Comparison of ENCODE assay signal across 20 cellular contexts in the genomic region with DNA sequence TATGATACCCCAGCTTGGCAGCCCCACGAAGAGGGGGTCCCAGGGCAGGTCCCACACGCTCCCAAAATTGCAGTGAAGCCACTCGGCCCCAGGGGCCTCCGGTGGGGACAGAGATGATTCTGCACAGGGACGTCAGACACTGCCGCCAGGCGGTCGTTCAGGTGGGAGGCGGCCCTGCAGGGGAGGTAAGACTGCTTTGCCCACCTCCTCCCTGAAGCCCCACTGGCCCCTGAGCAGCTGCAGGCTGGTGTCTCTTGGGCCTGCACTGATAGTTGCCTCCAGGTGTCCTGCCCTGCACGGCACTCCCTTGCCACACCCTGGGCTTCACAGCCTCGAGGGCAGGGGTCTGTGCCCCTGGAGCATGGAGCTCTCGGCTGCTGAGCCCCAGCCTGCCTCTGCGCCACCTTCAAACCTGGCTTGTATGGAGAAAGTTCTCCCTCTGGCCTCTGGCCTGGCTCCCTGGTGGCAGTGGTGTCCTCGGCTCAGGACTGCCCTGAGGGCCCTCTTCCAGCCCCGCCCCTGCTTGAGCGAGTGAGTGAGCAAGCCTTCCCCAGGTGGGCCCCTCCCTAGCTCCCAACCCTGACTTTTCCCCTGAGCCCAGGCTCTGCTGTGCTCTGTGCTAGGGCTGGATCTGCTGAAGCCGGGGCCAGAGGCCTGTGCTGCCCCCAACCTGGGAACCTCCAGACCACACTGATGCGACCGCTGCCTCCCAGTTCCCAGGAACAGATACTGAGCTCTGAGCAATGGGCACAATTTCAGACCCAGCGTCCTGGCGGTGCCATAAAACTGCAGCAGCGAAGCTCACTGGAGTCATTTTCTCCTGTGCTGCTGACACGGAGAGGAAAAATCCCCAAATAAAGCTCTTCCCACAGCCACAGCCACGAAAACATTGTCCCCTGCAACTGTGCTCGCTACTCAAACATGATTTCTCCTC. TPM values are rescaled to one million over a fixed set of nuclear protein-coding genes. Genes with fewer than 3 reads are reported as not detected.
DNase-seq lines count a peak whose midpoint lies in the region; ATAC-seq, FAIRE-seq and TF ChIP-seq lines count a peak whose summit lies in the region.
"Had no signal": no experiment of that assay in that cellular context is flagged by ENCODE, and none has a peak within 500 bp of the region (broad histone marks: within the 10 kb centered on the region; RNA-seq: fewer than 3 reads in every experiment).

No MANE protein-coding gene starts in this region.

- no peak overlapping the region for H3K14ac ChIP-seq in IMR-90 (replicated peaks; ENCODE audit: low read depth, low read length)

- H3K9me2 ChIP-seq in hepatocyte (replicated peaks; ENCODE audit: insufficient read depth): no peaks in the 10 kb centered on the region

- H3K4me3 ChIP-seq in HepG2 (replicated peaks in 1 of 3; ENCODE audit: insufficient read depth in 1 of 3, low read depth in 2 of 3, low read length in 3 of 3) (peak overlapping the region in 2 of 3 experiments; percentile 30 to 42; a peak in 3 of 6 replicates), right lobe of liver (no peak overlapping the region), IMR-90 (ENCODE audit: insufficient read depth, low read depth, low read length) (no peak overlapping the region), hepatocyte (no peak overlapping the region)
- H3K4me3 ChIP-seq: BLaER1, GM23248, K562 had no signal

- peaks cover 2 to 4% of the 10 kb centered on the region in 2 donors for H3K27me3 Mint-ChIP-seq in T-cell

- no peaks in the 10 kb centered on the region for H4K20me1 ChIP-seq in HepG2 (ENCODE audit: insufficient read depth, low read length)
- H4K20me1 ChIP-seq in IMR-90 (ENCODE audit: insufficient read depth, low read length): no peaks in the 10 kb centered on the region
- H4K20me1 ChIP-seq in hepatocyte (ENCODE audit: insufficient read depth, poor library complexity, severe bottlenecking): no peaks in the 10 kb centered on the region
- H4K20me1 ChIP-seq: BLaER1 had no signal

- no peak overlapping the region for H4K8ac ChIP-seq in IMR-90 (ENCODE audit: low read depth in 2 of 2, low read length in 2 of 2)

- no peak; a peak in 1 of 4 replicates for TF ChIP-seq POLR2A in HepG2 (IDR thresholded peaks at IDR 0.05; ENCODE audit: insufficient read depth in 1 of 2, low read depth in 2 of 2, low read length in 2 of 2)
- TF ChIP-seq POLR2A in right lobe of liver (IDR thresholded peaks at IDR 0.05): no peak
- TF ChIP-seq POLR2A in IMR-90 (IDR thresholded peaks at IDR 0.05; ENCODE audit: low read depth, low read length): no peak

- in situ Hi-C loops in HepG2 (cut with HindIII; ENCODE audit: extremely low pct_ligation_motif_present, low pct_unique_long_range_greater_than_20kb) (loop anchor here (5.0 kb wide), 1 partner anchor 55 kb away; no protein-coding TSS in a partner anchor), IMR-90 (cut with MboI; ENCODE audit: low sequenced_read_pairs) (no loop called here)

- H3K4me2 ChIP-seq in HepG2 (ENCODE audit: low read depth, low read length) (peak overlapping the region; percentile 57), IMR-90 (ENCODE audit: low read depth, low read length) (no peak overlapping the region), hepatocyte (no peak overlapping the region)
- H3K4me2 ChIP-seq: BLaER1 had no signal

- peak overlapping the region; percentile 24 for H2AK9ac ChIP-seq in IMR-90 (replicated peaks; ENCODE audit: low read depth, low read length, poor library complexity)

- H3K27ac Mint-ChIP-seq in T-cell: no peak overlapping the region
- H3K27ac Mint-ChIP-seq: HFFc6 had no signal

- no peak overlapping the region for H2BK20ac ChIP-seq in IMR-90 (ENCODE audit: low read depth, low read length)

- H3K79me2 ChIP-seq in HepG2 (ENCODE audit: insufficient read depth, low read length) (no peaks in the 10 kb centered on the region), hepatocyte (no peaks in the 10 kb centered on the region)

- POLR2A ChIA-PET in HepG2 (lab: Yijun Ruan, JAX): interaction anchor here (0.5 to 8.2 kb wide), 10 partner anchors 11 to 707 kb away, joined by 3 to 88 read pairs (median 14); partner anchors contain the start of gene ADRA2C
- POLR2A ChIA-PET in IMR-90 (lab: Charles Lee; ENCODE audit: unreplicated experiment): no interaction called here
- POLR2A ChIA-PET in T-cell (lab: Charles Lee): no interaction called here

- peak overlapping the region; percentile 42 for H3K9ac ChIP-seq in HepG2 (ENCODE audit: insufficient read depth, low read depth, low read length)
- no peak overlapping the region for H3K9ac ChIP-seq in IMR-90 (ENCODE audit: low read depth, low read length)
- H3K9ac ChIP-seq: BLaER1, GM23248 had no signal

- TF ChIP-seq EP300 in HepG2 (IDR thresholded peaks at IDR 0.05; ENCODE audit: low read depth in 2 of 2, low read length in 2 of 2) (no peak), HepG2 (CRISPR knock-in tag; IDR thresholded peaks at IDR 0.05; ENCODE audit: borderline replicate concordance) (no peak)

- peak; percentile 62 for TF ChIP-seq CTCF in HepG2 (CRISPR knock-in tag; IDR thresholded peaks at IDR 0.05)
- TF ChIP-seq CTCF in right lobe of liver (IDR thresholded peaks at IDR 0.05): no peak
- no peak for TF ChIP-seq CTCF in IMR-90 (conservative IDR thresholded peaks at IDR 0.05; ENCODE audit: low read depth, low read length)
- TF ChIP-seq CTCF in hepatocyte (IDR thresholded peaks at IDR 0.05; ENCODE audit: poor library complexity): no peak

- no peak overlapping the region for H3K23ac ChIP-seq in IMR-90 (ENCODE audit: low read depth, low read length)

- TF ChIP-seq RAD21 in HepG2 (CRISPR knock-in tag; IDR thresholded peaks at IDR 0.05): peak; percentile 44
- no peak for TF ChIP-seq RAD21 in IMR-90 (IDR thresholded peaks at IDR 0.05; ENCODE audit: low read length)

- no peaks in the 10 kb centered on the region for H3K4me1 Mint-ChIP-seq in T-cell

- H3K9me3 ChIP-seq in HepG2 (ENCODE audit: low read length) (no peaks in the 10 kb centered on the region), right lobe of liver (no peaks in the 10 kb centered on the region), IMR-90 (ENCODE audit: control insufficient read depth, insufficient read depth, low read length) (no peaks in the 10 kb centered on the region; the same call in 1 of the 2 replicates), hepatocyte (ENCODE audit: low read depth) (no peaks in the 10 kb centered on the region)

- H3K36me3 ChIP-seq in HepG2 (replicated peaks in 1 of 2; ENCODE audit: control insufficient read depth in 1 of 2, insufficient read depth in 2 of 2, low read length in 2 of 2): no peaks in the 10 kb centered on the region
- H3K36me3 ChIP-seq in right lobe of liver: no peaks in the 10 kb centered on the region
- H3K36me3 ChIP-seq in IMR-90 (ENCODE audit: control insufficient read depth, insufficient read depth, low read length): no peaks in the 10 kb centered on the region
- H3K36me3 ChIP-seq in hepatocyte (replicated peaks; ENCODE audit: insufficient read depth, low read depth): no peaks in the 10 kb centered on the region
- H3K36me3 ChIP-seq: BLaER1 had no signal

- no peak overlapping the region for H2BK5ac ChIP-seq in IMR-90 (ENCODE audit: low read depth, low read length, poor library complexity, severe bottlenecking)

- 64% methylated on average over 13 of the region's 25 CpGs for WGBS in HepG2 (ENCODE audit: low lambda C conversion rate)
- WGBS in right lobe of liver (ENCODE audit: insufficient coverage, low coverage, low lambda C conversion rate, missing lambda C conversion rate): 79% methylated on average over 5 of the region's 25 CpGs
- 54% methylated on average over 12 of the region's 25 CpGs; no CpG with 5 or more reads in 1 of the 2 experiments for WGBS in IMR-90 (ENCODE audit: extremely low coverage in 2 of 2, insufficient read length in 1 of 2), 2 experiments
- WGBS in hepatocyte (ENCODE audit: low lambda C conversion rate, missing lambda C conversion rate): 83% methylated on average over 24 of the region's 25 CpGs

- DNase-seq in HepG2 (ENCODE audit: low spot score) (peak; percentile 55), right lobe of liver (no peak), IMR-90 (no peak), hepatocyte (ENCODE audit: low spot score) (peak; percentile 52), GM19238 (ENCODE audit: insufficient read length, low spot score) (no peak), T-cell (no peak), medulla oblongata (ENCODE audit: extremely low spot score) (no peak)
- DNase-seq: AML-193, DMS153, DMS79 treated with DMSO at 0.1 percent for 48 hours, EL, GDM1, HFFc6 had no signal

- dilution Hi-C loops in IMR-90 (cut with HindIII; ENCODE audit: low sequenced_read_pairs, unreplicated experiment): no loop called here

- H3K9me1 ChIP-seq in IMR-90 (ENCODE audit: insufficient read depth, low read length): no peaks in the 10 kb centered on the region

- peak; percentile 23 for ATAC-seq in HepG2
- no peak for ATAC-seq in right lobe of liver
- no peak for ATAC-seq in IMR-90 (ENCODE audit: low read depth)
- no peak for ATAC-seq in GM19035 (IDR thresholded peaks at IDR 0.05; ENCODE audit: unreplicated experiment)
- no peak for ATAC-seq in T-cell (replicated peaks in 1 of 4)

- no peak overlapping the region for H3K18ac ChIP-seq in IMR-90 (ENCODE audit: low read depth, low read length)

- intact Hi-C loops in HepG2 (cut with micrococcal nuclease; ENCODE audit: unreplicated experiment) (loop anchor here (2.0 to 5.0 kb wide), 2 partner anchors 55 to 95 kb away; no protein-coding TSS in a partner anchor), right lobe of liver (cut with DNase I) (no loop called here), IMR-90 (cut with micrococcal nuclease) (no loop called here)

- no peaks in the 10 kb centered on the region for H3K79me1 ChIP-seq in IMR-90 (ENCODE audit: low read depth in 1 of 2, low read length in 2 of 2)

- no peak overlapping the region for H3K56ac ChIP-seq in IMR-90 (ENCODE audit: extremely low read depth, insufficient read depth, low read length)

- no peak for FAIRE-seq in HepG2 (lab: Jason Lieb, UNC)
- FAIRE-seq: D721Med, GM12892 had no signal

- no peak overlapping the region for H2BK15ac ChIP-seq in IMR-90 (ENCODE audit: low read depth, low read length)

- no peaks in the 10 kb centered on the region for H3K36me3 Mint-ChIP-seq in T-cell

- BruUV-seq in HepG2 (replicated peaks; lab: Mats Ljungman, UMichigan): no TSS peak
- BruUV-seq in IMR-90 (replicated peaks; lab: Mats Ljungman, UMichigan): no TSS peak

- no peak overlapping the region for H4K5ac ChIP-seq in IMR-90 (ENCODE audit: low read depth, low read length)

- no peaks in the 10 kb centered on the region; a peak in 1 of 5 replicates for H3K27me3 ChIP-seq in HepG2 (ENCODE audit: control insufficient read depth in 1 of 2, insufficient read depth in 2 of 2, low read length in 2 of 2)
- H3K27me3 ChIP-seq in right lobe of liver: no peaks in the 10 kb centered on the region
- peaks cover 4% of the 10 kb centered on the region; the same call in 1 of the 2 replicates for H3K27me3 ChIP-seq in IMR-90 (ENCODE audit: control insufficient read depth, insufficient read depth, low read length)
- H3K27me3 ChIP-seq in hepatocyte: no peaks in the 10 kb centered on the region
- H3K27me3 ChIP-seq: BLaER1 had no signal

- no peak overlapping the region for H2AK5ac ChIP-seq in IMR-90 (ENCODE audit: low read depth, low read length)

- H2BK120ac ChIP-seq in IMR-90 (ENCODE audit: low read depth, low read length): no peak overlapping the region

- no peak overlapping the region for H3K4ac ChIP-seq in IMR-90 (ENCODE audit: low read depth, low read length)

- H3K4me1 ChIP-seq in HepG2 (ENCODE audit: insufficient read depth, low read length): peaks cover 85% of the 10 kb centered on the region
- peaks cover 0 to 32% (median 11%) of the 10 kb centered on the region in 4 donors for H3K4me1 ChIP-seq in right lobe of liver
- H3K4me1 ChIP-seq in IMR-90 (ENCODE audit: control insufficient read depth, insufficient read depth, low read length): no peaks in the 10 kb centered on the region
- H3K4me1 ChIP-seq in hepatocyte (ENCODE audit: insufficient read depth): peaks cover 25% of the 10 kb centered on the region

- H2AFZ ChIP-seq in HepG2 (ENCODE audit: low read length): no peak overlapping the region
- H2AFZ ChIP-seq in IMR-90 (replicated peaks; ENCODE audit: low read length, poor library complexity): no peak overlapping the region
- H2AFZ ChIP-seq in hepatocyte: no peak overlapping the region
- H2AFZ ChIP-seq: GM23248 had no signal

- CTCF ChIA-PET in HepG2 (lab: Yijun Ruan, JAX; ENCODE audit: low intra/inter-chr PET ratio, low total read pairs) (no interaction called here), IMR-90 (lab: Yijun Ruan, JAX) (no interaction called here), T-cell (lab: Charles Lee) (no interaction called here)

- H3K27ac ChIP-seq in HepG2 (ENCODE audit: extremely low read length, insufficient read depth, low read length) (peak overlapping the region; percentile 72), right lobe of liver (no peak overlapping the region), IMR-90 (ENCODE audit: insufficient read depth, low read length) (no peak overlapping the region), hepatocyte (no peak overlapping the region)
- H3K27ac ChIP-seq: 22Rv1, BLaER1, GM23248 had no signal

- H3K4me3 Mint-ChIP-seq in T-cell: no peak overlapping the region
- H3K4me3 Mint-ChIP-seq: HFFc6 had no signal

- H4K91ac ChIP-seq in IMR-90 (ENCODE audit: insufficient read depth, low read depth, low read length): no peak overlapping the region

- peaks cover 0 to 4% (median 0%) of the 10 kb centered on the region in 3 donors for H3K9me3 Mint-ChIP-seq in T-cell

RNA-seq across cellular contexts. Expression of gene ADRA2C, which starts 16.1 kb away (rescaled TPM):
- total RNA-seq in HepG2 (2016; rRNA removed; fragmentation: Illumina TruSeq; extraction: Trizol) (43.8 and 69.7 TPM in 2 replicates), right lobe of liver (under 1 TPM in 5 of 6 experiments, not detected in 1; 0.17 to 0.81 (median 0.65) TPM), IMR-90 (2012; rRNA removed) (under 0.01 and 0.28 TPM in 2 replicates), hepatocyte (4.9 and 6.3 TPM in 2 replicates), T-cell (under 1 TPM in 2 of 5 donors, not detected in 3; 0.16 to 0.18 TPM)
- total RNA-seq in HepG2 (2016; cell fraction: cytosol; rRNA removed; fragmentation: Illumina TruSeq; extraction: Trizol; ENCODE audit: low read depth): 39.5 and 40.6 TPM in 2 replicates
- 45.3 and 69.6 TPM in 2 replicates for total RNA-seq in HepG2 (2016; cell fraction: insoluble cytoplasmic fraction; rRNA removed; fragmentation: Illumina TruSeq; extraction: Trizol)
- total RNA-seq in HepG2 (2016; cell fraction: membrane; rRNA removed; fragmentation: Illumina TruSeq; extraction: Trizol): 83.4 and 93.4 TPM in 2 replicates
- 32.1 and 42.6 TPM in 2 replicates for total RNA-seq in HepG2 (2016; cell fraction: nucleus; rRNA removed; fragmentation: Illumina TruSeq; extraction: Trizol)
- polyA plus RNA-seq in HepG2 (2011; rRNA removed) (15.4 and 23.1 TPM in 2 replicates), IMR-90 (2012; rRNA removed) (0.14 and 0.36 TPM in 2 replicates), hepatocyte (7.7 and 11.0 TPM in 2 replicates)
- polyA plus RNA-seq in HepG2 (2011; cell fraction: cytosol; rRNA removed): 20.0 and 39.6 TPM in 2 replicates
- 34.6 and 44.2 TPM in 2 replicates for polyA plus RNA-seq in HepG2 (2011; cell fraction: nucleus; rRNA removed)
- 13.5 and 14.6 TPM in 2 replicates for polyA plus RNA-seq in HepG2 (2012)
- 40.9 and 41.6 TPM in 2 replicates for polyA plus RNA-seq in HepG2 (2016; cell fraction: cytosol; fragmentation: Illumina TruSeq; extraction: Trizol; ENCODE audit: low read depth)
- 48.4 and 52.4 TPM in 2 replicates for polyA plus RNA-seq in HepG2 (2016; cell fraction: insoluble cytoplasmic fraction; fragmentation: Illumina TruSeq; extraction: Trizol; ENCODE audit: low read depth)
- 74.1 and 77.9 TPM in 2 replicates for polyA plus RNA-seq in HepG2 (2016; cell fraction: membrane; fragmentation: Illumina TruSeq; extraction: Trizol; ENCODE audit: low read depth)
- polyA plus RNA-seq in HepG2 (2016; cell fraction: nucleus; fragmentation: Illumina TruSeq; extraction: Trizol; ENCODE audit: insufficient read depth, low read depth): 63.0 and 70.2 TPM in 2 replicates
- polyA minus RNA-seq in HepG2 (2011; rRNA and poly(A)+ RNA removed; ENCODE audit: low replicate concordance): 0.07 and 154 TPM in 2 replicates
- polyA minus RNA-seq in HepG2 (2011; cell fraction: cytosol; rRNA and poly(A)+ RNA removed): 31.1 and 39.3 TPM in 2 replicates
- 9.3 and 10.7 TPM in 2 replicates for polyA minus RNA-seq in HepG2 (2011; cell fraction: nucleus; rRNA and poly(A)+ RNA removed)
- polyA plus RNA-seq in IMR-90 (2012; cell fraction: cytosol; rRNA removed): 0.10 and 0.22 TPM in 2 replicates
- polyA plus RNA-seq in IMR-90 (2012; cell fraction: nucleus; rRNA removed; ENCODE audit: low replicate concordance): 0.18 and 0.37 TPM in 2 replicates

Comparison
In these comparisons a context has a peak if more than half of its experiments do, and no peak if none do; other contexts are left out.
1. DNase-seq: peak in HepG2 (single experiment) and hepatocyte (single experiment); none in right lobe of liver (0 of 3), IMR-90 (single experiment), GM19238 (single experiment), T-cell (0 of 34) and medulla oblongata (single experiment).
2. H3K4me3 ChIP-seq: peak in HepG2 (2 of 3); none in right lobe of liver (0 of 3), IMR-90 (single experiment) and hepatocyte (single experiment).